Comparison of ENCODE assay signal across 9 cellular contexts in genomic region chr1:39845569-39846566, GRCh38. TPM values are rescaled to one million over a fixed set of nuclear protein-coding genes. Genes with fewer than 3 reads are reported as not detected.
DNase-seq lines count a peak whose midpoint lies in the region; ATAC-seq lines count a peak whose summit lies in the region.
"Had no signal": no experiment of that assay in that cellular context is flagged by ENCODE, and none has a peak within 500 bp of the region (broad histone marks: within the 10 kb centered on the region; RNA-seq: fewer than 3 reads in every experiment).

No MANE protein-coding gene starts in this region.

- H3K4me1 ChIP-seq in CD4-positive, alpha-beta memory T cell (ENCODE audit: insufficient read depth, low read length): peaks cover 60% of the 10 kb centered on the region

- DNase-seq in CD4-positive, alpha-beta memory T cell: peak; percentile 86 to 96 (median 90)
- DNase-seq in NCI-H128 (lab: John Stamatoyannopoulos, UW; ENCODE audit: unreplicated experiment) (peak; percentile 99), T-cell (peak; percentile 40 to 93 (median 85)), amniotic epithelial cell (ENCODE audit: low read depth) (peak; percentile 89), hepatic stellate cell (ENCODE audit: low spot score) (peak; percentile 51), smooth muscle cell of the brain vasculature (ENCODE audit: low read depth, low spot score) (peak; percentile 73), amniotic stem cell (lab: John Stamatoyannopoulos, UW) (no peak)

- peak overlapping the region; percentile 55 to 88 (median 67) for H3K4me3 Mint-ChIP-seq in CD4-positive, alpha-beta memory T cell
- peak overlapping the region; percentile 58 to 65 (median 61) for H3K4me3 Mint-ChIP-seq in T-cell

- CTCF ChIA-PET in CD4-positive, alpha-beta memory T cell (lab: Charles Lee; ENCODE audit: partially characterized antibody): interaction anchor here (0.6 to 4.7 kb wide), 9 partner anchors 9 to 128 kb away, joined by 3 to 29 read pairs (median 3); partner anchors contain the start of gene MYCL
- CTCF ChIA-PET in T-cell (lab: Charles Lee): interaction anchor here (0.5 to 2.2 kb wide), 10 partner anchors 16 to 855 kb away, joined by 3 to 11 read pairs (median 3); partner anchors contain the start of genes MYCL (in 1 of the 2) and TRIT1 (in 1 of the 2)

- H3K27ac ChIP-seq in CD4-positive, alpha-beta memory T cell (ENCODE audit: low read depth, low read length): peak overlapping the region; percentile 68

- intact Hi-C loops in CD4-positive, alpha-beta memory T cell (cut with micrococcal nuclease): loop anchor here (1.0 to 5.0 kb wide), 2 partner anchors 29 to 36 kb away; partner anchors contain the start of gene TRIT1

- peaks cover 48 to 68% (median 55%) of the 10 kb centered on the region in 4 donors for H3K4me1 Mint-ChIP-seq in CD4-positive, alpha-beta memory T cell
- H3K4me1 Mint-ChIP-seq in T-cell: peaks cover 54 to 61% (median 59%) of the 10 kb centered on the region in 3 donors

- H3K9me3 Mint-ChIP-seq in CD4-positive, alpha-beta memory T cell: no peaks in the 10 kb centered on the region
- no peaks in the 10 kb centered on the region for H3K9me3 Mint-ChIP-seq in T-cell

- peaks cover 21 to 35% of the 10 kb centered on the region in 2 donors for H3K36me3 Mint-ChIP-seq in CD4-positive, alpha-beta memory T cell
- H3K36me3 Mint-ChIP-seq in T-cell: peaks cover 32% of the 10 kb centered on the region

- H3K4me3 ChIP-seq in CD4-positive, alpha-beta memory T cell (ENCODE audit: low read length in 2 of 2): no peak overlapping the region

- H3K27ac Mint-ChIP-seq in CD4-positive, alpha-beta memory T cell: peak overlapping the region; percentile 92 to 97 (median 93)
- peak overlapping the region; percentile 96 to 98 for H3K27ac Mint-ChIP-seq in T-cell

- POLR2A ChIA-PET in CD4-positive, alpha-beta memory T cell (lab: Charles Lee; ENCODE audit: partially characterized antibody): interaction anchor here (0.6 to 2.9 kb wide), 5 partner anchors 10 to 37 kb away, joined by 3 to 11 read pairs (median 3); no protein-coding TSS in a partner anchor
- POLR2A ChIA-PET in T-cell (lab: Charles Lee): interaction anchor here in 1 of 2 donors (0.6 to 0.7 kb wide), 2 partner anchors 107 to 869 kb away, joined by 4 read pairs; no protein-coding TSS in a partner anchor

- no peaks in the 10 kb centered on the region for H3K27me3 ChIP-seq in CD4-positive, alpha-beta memory T cell (ENCODE audit: insufficient read depth, low read length)

- H3K9me3 ChIP-seq in CD4-positive, alpha-beta memory T cell (ENCODE audit: control insufficient read depth in 1 of 2, low read length in 2 of 2): no peaks in the 10 kb centered on the region

- ATAC-seq in GM21786 (IDR thresholded peaks at IDR 0.05; ENCODE audit: unreplicated experiment) (peak; percentile 69), T-cell (replicated peaks in 1 of 4) (peak; percentile 87 to 99 (median 89))
- ATAC-seq: HCT116 had no signal

- no peaks in the 10 kb centered on the region for H3K27me3 Mint-ChIP-seq in CD4-positive, alpha-beta memory T cell
- no peaks in the 10 kb centered on the region for H3K27me3 Mint-ChIP-seq in T-cell

- no peaks in the 10 kb centered on the region for H3K36me3 ChIP-seq in CD4-positive, alpha-beta memory T cell (ENCODE audit: insufficient read depth, low read length)

RNA-seq across cellular contexts. Expression of gene TRIT1, which starts 37.4 kb away (rescaled TPM):
- total RNA-seq in CD4-positive, alpha-beta memory T cell: 10 to 100 TPM; 15.8 to 20.8 TPM
- 10 to 100 TPM in 1 of 2 donors, 1 to 10 TPM in 1; 5.7 to 10.3 TPM for polyA plus RNA-seq in CD4-positive, alpha-beta memory T cell
- total RNA-seq in T-cell: 10 to 100 TPM; 12.2 to 17.4 (median 16.0) TPM

RNA-seq across cellular contexts. Expression of gene MYCL, which starts 55.8 kb away (rescaled TPM):
- under 1 TPM; 0.19 to 0.20 TPM for total RNA-seq in CD4-positive, alpha-beta memory T cell
- not detected for polyA plus RNA-seq in CD4-positive, alpha-beta memory T cell
- under 1 TPM; 0.13 to 0.38 (median 0.22) TPM for total RNA-seq in T-cell

RNA-seq across cellular contexts. Expression of gene BMP8B, which starts 57.2 kb away (rescaled TPM):
- total RNA-seq in CD4-positive, alpha-beta memory T cell: under 1 TPM; 0.89 to 0.99 TPM
- under 1 TPM; 0.03 to 0.07 TPM for polyA plus RNA-seq in CD4-positive, alpha-beta memory T cell
- total RNA-seq in T-cell: 1 to 10 TPM in 1 of 5 donors, under 1 TPM in 4; 0.33 to 1.3 (median 0.76) TPM
